ENCODE assay signal across 19 cellular contexts in the genomic region with DNA sequence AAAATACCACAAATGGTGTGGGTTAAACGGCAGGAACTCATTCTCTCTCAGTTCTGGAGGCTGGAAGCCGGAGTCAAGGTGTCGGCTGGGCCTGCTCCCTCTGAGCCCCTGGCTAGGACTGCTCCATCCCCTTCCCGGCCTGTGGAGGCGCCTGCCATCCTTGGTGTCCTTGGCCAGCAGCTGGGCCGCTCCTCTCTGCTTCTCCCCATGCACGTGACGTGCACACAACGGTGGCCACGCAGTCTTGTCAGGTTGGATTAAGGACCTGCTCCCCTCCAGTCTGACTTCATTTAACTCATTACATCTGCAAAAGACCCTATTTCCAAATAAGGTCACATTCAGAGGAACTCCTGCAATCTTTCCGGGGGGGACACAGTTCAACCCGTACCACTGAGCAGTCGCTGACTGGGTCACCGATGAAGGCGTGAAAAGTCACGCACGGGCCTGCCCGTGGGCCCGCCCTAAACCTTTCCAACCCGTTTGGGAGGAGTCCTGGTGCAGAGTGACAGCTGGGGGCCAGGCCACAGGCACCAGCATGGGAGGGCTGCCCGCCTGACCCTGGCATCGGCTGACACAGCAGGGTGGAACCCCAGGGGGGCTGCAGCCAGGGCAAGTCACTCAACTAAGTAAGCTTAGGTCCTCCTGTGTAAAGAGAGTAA.
"Had no signal": no experiment of that assay in that cellular context is flagged by ENCODE, and none has a peak within 500 bp of the region (broad histone marks: within the 10 kb centered on the region; RNA-seq: fewer than 3 reads in every experiment).

No MANE protein-coding gene starts in this region.

- H3K27ac ChIP-seq: left lung, tibial nerve had no signal

- H3K9me3 ChIP-seq: left lung, tibial nerve had no signal

- H3K9me3 Mint-ChIP-seq: activated naive CD4-positive, alpha-beta T cell treated with anti-CD3 and anti-CD28 coated beads for 36 hours; activated naive CD8-positive, alpha-beta T cell treated with anti-CD3 and anti-CD28 coated beads, Interleukin-2, amount 50 U/mL, for 24 hours; activated T-helper 17 cell treated with anti-CD3 and anti-CD28 coated beads, Interleukin-2, amount 50 U/mL, for 72 hours; T-helper 2 cell treated with Interferon-gamma antibody and Interleukin-4, amounts not matched to agents 5 μg/mL and 100 μg/mL, for 36 hours had no signal

- H3K4me1 Mint-ChIP-seq: activated CD4-positive, alpha-beta T cell treated with anti-CD3 and anti-CD28 coated beads for 36 hours; activated naive CD8-positive, alpha-beta T cell treated with anti-CD3 and anti-CD28 coated beads, Interleukin-2, amount 50 U/mL, for 24 hours; activated T-helper 17 cell treated with anti-CD3 and anti-CD28 coated beads, Interleukin-2, amount 50 U/mL, for 72 hours; brain had no signal

- H3K27me3 Mint-ChIP-seq: activated naive CD8-positive, alpha-beta T cell treated with anti-CD3 and anti-CD28 coated beads, Interleukin-2, amount 50 U/mL, for 24 hours had no signal

- H3K4me3 ChIP-seq: left lung, tibial nerve had no signal

- H3K27me3 ChIP-seq: tibial nerve had no signal

- H3K4me3 Mint-ChIP-seq: activated CD4-positive, alpha-beta T cell treated with anti-CD3 and anti-CD28 coated beads for 36 hours; activated naive CD4-positive, alpha-beta T cell treated with anti-CD3 and anti-CD28 coated beads for 36 hours; activated naive CD8-positive, alpha-beta T cell treated with anti-CD3 and anti-CD28 coated beads, Interleukin-2, amount 50 U/mL, for 24 hours; activated T-helper 17 cell treated with anti-CD3 and anti-CD28 coated beads, Interleukin-2, amount 50 U/mL, for 72 hours; brain; T-helper 2 cell treated with Interferon-gamma antibody and Interleukin-4, amounts not matched to agents 5 μg/mL and 100 μg/mL, for 36 hours had no signal

- DNase-seq: activated CD4-positive, alpha-beta T cell treated with anti-CD3 and anti-CD28 coated beads for 36 hours; activated CD4-positive, alpha-beta T cell treated with anti-CD3 and anti-CD28 coated beads, Interleukin-2, amount 50 U/mL, for 48 hours; activated naive CD4-positive, alpha-beta T cell treated with anti-CD3 and anti-CD28 coated beads for 36 hours; activated naive CD8-positive, alpha-beta T cell treated with anti-CD3 and anti-CD28 coated beads, Interleukin-2, amount 50 U/mL, for 24 hours; activated T-cell treated with anti-CD3 and anti-CD28 coated beads, Interleukin-2, amount 50 U/mL, for 1 hour; anterior cingulate cortex; caudate nucleus; erythroblast; kidney; left lung; mammary epithelial cell; stimulated activated CD4-positive, alpha-beta T cell treated with anti-CD3 and anti-CD28 coated beads, Interleukin-12 subunit alpha, Interleukin-12 subunit beta, amount 100 ng/mL, for 4 hours; stimulated activated CD4-positive, alpha-beta T cell treated with anti-CD3 and anti-CD28 coated beads, Interleukin-1b, Interleukin-23, amount 100 ng/mL, for 48 hours; stimulated activated naive CD8-positive, alpha-beta T cell treated with anti-CD3 and anti-CD28 coated beads, Interleukin-15, Interleukin-2, amounts not matched to agents 100 U/mL and 50 U/mL, for 24 hours; substantia nigra had no signal

- H3K36me3 ChIP-seq: left lung, tibial nerve had no signal

- H3K36me3 Mint-ChIP-seq: brain had no signal

- H3K4me1 ChIP-seq: tibial nerve had no signal

- H3K27ac Mint-ChIP-seq: activated CD4-positive, alpha-beta T cell treated with anti-CD3 and anti-CD28 coated beads for 36 hours; activated naive CD4-positive, alpha-beta T cell treated with anti-CD3 and anti-CD28 coated beads for 36 hours; activated naive CD8-positive, alpha-beta T cell treated with anti-CD3 and anti-CD28 coated beads, Interleukin-2, amount 50 U/mL, for 24 hours; activated T-helper 17 cell treated with anti-CD3 and anti-CD28 coated beads, Interleukin-2, amount 50 U/mL, for 72 hours; T-helper 2 cell treated with Interferon-gamma antibody and Interleukin-4, amounts not matched to agents 5 μg/mL and 100 μg/mL, for 36 hours had no signal

- ATAC-seq: activated CD4-positive, alpha-beta T cell treated with anti-CD3 and anti-CD28 coated beads for 36 hours; activated naive CD8-positive, alpha-beta T cell treated with anti-CD3 and anti-CD28 coated beads, Interleukin-2, amount 50 U/mL, for 24 hours; activated T-helper 17 cell treated with anti-CD3 and anti-CD28 coated beads, Interleukin-2, amount 50 U/mL, for 72 hours; left lung; stimulated activated naive CD8-positive, alpha-beta T cell treated with anti-CD3 and anti-CD28 coated beads, Interleukin-15, Interleukin-2, amounts not matched to agents 100 U/mL and 50 U/mL, for 24 hours had no signal
